Comparison of ENCODE assay signal across 8 cellular contexts in the genomic region with DNA sequence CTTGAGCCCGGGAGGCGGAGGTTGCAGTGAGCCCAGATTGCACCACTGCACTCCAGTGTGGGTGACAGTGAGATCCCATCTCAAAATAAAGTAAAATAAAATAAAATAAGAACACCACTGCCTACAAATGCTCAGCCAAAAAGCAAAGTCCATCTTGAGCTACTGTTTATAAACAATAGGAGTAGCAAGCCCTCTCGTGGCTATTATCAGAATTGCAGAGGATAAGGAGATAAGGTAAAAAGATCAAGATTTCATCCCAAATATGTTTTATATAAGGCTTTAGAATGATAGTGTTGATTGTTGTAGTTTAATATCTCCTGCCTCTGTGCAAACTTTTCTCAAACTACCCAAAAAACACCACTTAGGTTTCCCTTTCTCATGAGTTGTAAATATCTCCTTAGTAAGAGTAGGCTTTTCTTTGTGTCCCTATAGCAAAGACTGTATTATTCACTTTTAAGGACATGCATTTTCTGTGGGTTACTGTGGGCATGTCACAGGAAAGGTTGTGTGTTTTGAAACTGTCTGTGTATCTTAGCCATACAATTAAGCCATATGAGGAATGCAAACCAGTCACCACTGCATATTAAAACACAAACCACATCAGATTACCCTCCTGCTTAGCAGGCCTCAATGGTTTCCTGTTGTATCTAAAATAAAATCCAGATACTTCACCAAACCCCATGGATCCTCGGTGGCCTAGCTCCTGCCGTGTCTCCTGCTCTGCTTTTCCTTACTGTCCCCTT. TPM values are rescaled to one million over a fixed set of nuclear protein-coding genes. Genes with fewer than 3 reads are reported as not detected.
DNase-seq lines count a peak whose midpoint lies in the region; ATAC-seq and TF ChIP-seq lines count a peak whose summit lies in the region.

No MANE protein-coding gene starts in this region.

- no peak overlapping the region for H3K4me2 ChIP-seq in HCT116 (ENCODE audit: low read length)
- H3K4me2 ChIP-seq in OCI-LY7 (ENCODE audit: low read length), result no peak overlapping the region

- CTCF ChIA-PET in HCT116 (lab: Charles Lee) (interaction anchor here (0.6 to 1.5 kb wide), 12 partner anchors 9 to 684 kb away, joined by 3 to 8 read pairs (median 4); no protein-coding TSS in a partner anchor), OCI-LY7 (lab: Charles Lee; ENCODE audit: unreplicated experiment) (no interaction called here)

- H4K20me1 ChIP-seq in HCT116 (ENCODE audit: insufficient read depth) (no peaks in the 10 kb centered on the region), OCI-LY7 (ENCODE audit: insufficient read depth, low read length) (no peaks in the 10 kb centered on the region)

- peak; percentile 78 for TF ChIP-seq RAD21 in HCT116 (IDR thresholded peaks at IDR 0.05; ENCODE audit: low read depth)

- H3K9me2 ChIP-seq in HCT116 (ENCODE audit: insufficient read depth) (no peaks in the 10 kb centered on the region), OCI-LY7 (ENCODE audit: insufficient read depth, low read length) (no peaks in the 10 kb centered on the region)

- intact Hi-C loops in HCT116 (cut with micrococcal nuclease), result loop anchor here (1.0 to 10.0 kb wide), 5 partner anchors 244 to 1324 kb away; a partner anchor contains a TSS
- intact Hi-C loops in OCI-LY7 (cut with micrococcal nuclease; ENCODE audit: unreplicated experiment), result loop anchor here (2.0 kb wide), 1 partner anchor 686 kb away; no protein-coding TSS in a partner anchor
- intact Hi-C loops in dorsolateral prefrontal cortex (cut with DNase I), result loop anchor here in 1 of 2 donors (10.0 kb wide), 1 partner anchor 244 kb away; no protein-coding TSS in a partner anchor

- H3K27me3 ChIP-seq in HCT116 (ENCODE audit: insufficient read depth, low read length) (no peaks in the 10 kb centered on the region), dorsolateral prefrontal cortex (no peaks in the 10 kb centered on the region)

- H3K27ac ChIP-seq in HCT116 (ENCODE audit: low read depth, low read length) (no peak overlapping the region), OCI-LY7 (ENCODE audit: low read depth, low read length, poor library complexity, severe bottlenecking) (no peak overlapping the region), dorsolateral prefrontal cortex (no peak overlapping the region)

- TF ChIP-seq CTCF in HCT116 (IDR thresholded peaks at IDR 0.05 in 2 of 3, conservative IDR thresholded peaks at IDR 0.05 in 1 of 3; ENCODE audit: borderline replicate concordance in 1 of 3, insufficient read depth in 1 of 3, low read depth in 2 of 3, low read length in 2 of 3), result peak; percentile 50 to 74 (median 67); a peak in 5 of 6 replicates
- TF ChIP-seq CTCF in OCI-LY7 (conservative IDR thresholded peaks at IDR 0.05; ENCODE audit: low read length), result peak; percentile 89
- peak; percentile 56 to 83 (median 72) for TF ChIP-seq CTCF in dorsolateral prefrontal cortex (IDR thresholded peaks at IDR 0.05 in 54 of 56, conservative IDR thresholded peaks at IDR 0.05 in 2 of 56; ENCODE audit: low read depth in 1 of 56, partially characterized antibody in 56 of 56)

- BruUV-seq in HCT116 (replicated peaks; lab: Mats Ljungman, UMichigan) (no TSS peak), OCI-LY7 (replicated peaks; lab: Mats Ljungman, UMichigan) (no TSS peak)

- DNase-seq in NCI-H510A treated with DMSO at 0.1 percent for 48 hours (lab: John Stamatoyannopoulos, UW), result peak; percentile 12
- no peak for DNase-seq in NCI-H510A (lab: John Stamatoyannopoulos, UW)
- peak; percentile 36 for DNase-seq in HCT116 (ENCODE audit: low read depth, low spot score)
- DNase-seq in OCI-LY7 (ENCODE audit: low spot score), result peak; percentile 65
- DNase-seq in dorsolateral prefrontal cortex, result no peak
- peak; percentile 23 for DNase-seq in mucosa of gallbladder (ENCODE audit: low spot score)
- DNase-seq in NCI-H526 treated with DMSO at 0.1 percent for 48 hours (lab: John Stamatoyannopoulos, UW), result no peak
- DNase-seq in NCI-H2029 (lab: John Stamatoyannopoulos, UW), result no peak

- no peak overlapping the region for H3K4me3 ChIP-seq in HCT116 (replicated peaks in 1 of 2; ENCODE audit: low read depth in 1 of 2, low read length in 2 of 2)
- no peak overlapping the region for H3K4me3 ChIP-seq in OCI-LY7 (ENCODE audit: low read depth, low read length, poor library complexity, severe bottlenecking)
- H3K4me3 ChIP-seq in dorsolateral prefrontal cortex, result no peak overlapping the region

- peak; percentile 67 for ATAC-seq in HCT116

- H2AFZ ChIP-seq in HCT116 (ENCODE audit: low read depth, low read length, poor library complexity, severe bottlenecking) (no peak overlapping the region), OCI-LY7 (ENCODE audit: low read length) (no peak overlapping the region)

- RAD21 ChIA-PET in HCT116 (lab: Charles Lee; ENCODE audit: low non-redundant PET in 1 of 2, low total read pairs in 2 of 2, uncharacterized antibody in 2 of 2, unreplicated experiment in 2 of 2), result interaction anchor here (0.6 kb wide), 2 partner anchors 223 to 477 kb away, joined by 3 read pairs; no protein-coding TSS in a partner anchor

- H3K9me3 ChIP-seq in HCT116 (ENCODE audit: control insufficient read depth in 1 of 2, insufficient read depth in 1 of 2, low read depth in 1 of 2, low read length in 2 of 2) (peaks cover under 1 to 4% of the 10 kb centered on the region in 2 experiments; a peak in 1 of 4 replicates), OCI-LY7 (ENCODE audit: low read length) (peaks cover 11% of the 10 kb centered on the region)

- no peaks in the 10 kb centered on the region for H3K79me2 ChIP-seq in HCT116 (ENCODE audit: insufficient read depth, low read length)
- no peaks in the 10 kb centered on the region for H3K79me2 ChIP-seq in OCI-LY7 (ENCODE audit: insufficient read depth, low read depth, low read length)

- H3K9ac ChIP-seq in HCT116 (ENCODE audit: low read length), result no peak overlapping the region

- TF ChIP-seq POLR2A in HCT116 (IDR thresholded peaks at IDR 0.05; ENCODE audit: borderline replicate concordance, extremely low read depth, insufficient read depth, insufficient read length), result no peak

- H3K4me1 ChIP-seq in HCT116 (ENCODE audit: control insufficient read depth in 1 of 2, insufficient read depth in 2 of 2, low read length in 2 of 2) (no peaks in the 10 kb centered on the region), OCI-LY7 (ENCODE audit: insufficient read depth, low read length, poor library complexity, severe bottlenecking) (no peaks in the 10 kb centered on the region)

- H3K36me3 ChIP-seq in HCT116 (ENCODE audit: control insufficient read depth in 1 of 2, insufficient read depth in 2 of 2, low read length in 2 of 2) (no peaks in the 10 kb centered on the region), OCI-LY7 (ENCODE audit: insufficient read depth, low read length) (no peaks in the 10 kb centered on the region)

- POLR2A ChIA-PET in HCT116 (lab: Charles Lee), result no interaction called here
- POLR2A ChIA-PET in OCI-LY7 (lab: Charles Lee), result interaction anchor here (0.6 to 0.9 kb wide), 2 partner anchors 26 to 494 kb away, joined by 3 read pairs; no protein-coding TSS in a partner anchor

TF ChIP-seq in HCT116, 20 proteins besides CTCF, POLR2A, EP300 and RAD21:
- no peak for TF ChIP-seq JUND (IDR thresholded peaks at IDR 0.05)
- TF ChIP-seq POLR2AphosphoS5 (IDR thresholded peaks at IDR 0.05; ENCODE audit: low read depth, low read length), result no peak

RNA-seq across cellular contexts. Expression of a gene that starts 31.8 kb away (rescaled TPM):
- 242 TPM for total RNA-seq in HCT116 (2021; ENCODE audit: unreplicated experiment)
- 384 and 475 TPM in 2 replicates for polyA plus RNA-seq in HCT116 (2012)
- total RNA-seq in OCI-LY7 (2014; rRNA removed; shearing (Covaris generic)), result 229 and 299 TPM in 2 replicates
- total RNA-seq in OCI-LY7 (2022), result 285 and 305 TPM in 2 replicates
- total RNA-seq in dorsolateral prefrontal cortex, result 10 to 100 TPM in 14 of 120 experiments, 1 to 10 TPM in 106; 2.1 to 21.1 (median 5.6) TPM
- total RNA-seq in mucosa of gallbladder, result 10.6 TPM

RNA-seq across cellular contexts. Expression of a gene that starts 39.1 kb away (rescaled TPM):
- total RNA-seq in HCT116 (2021; ENCODE audit: unreplicated experiment), result 41.6 TPM
- 25.7 and 27.3 TPM in 2 replicates for polyA plus RNA-seq in HCT116 (2012)
- total RNA-seq in OCI-LY7 (2014; rRNA removed; shearing (Covaris generic)), result 76.1 and 77.6 TPM in 2 replicates
- 85.5 and 108 TPM in 2 replicates for total RNA-seq in OCI-LY7 (2022)
- 10 to 100 TPM; 37.7 to 76.2 (median 54.3) TPM for total RNA-seq in dorsolateral prefrontal cortex
- total RNA-seq in mucosa of gallbladder, result 36.5 TPM

Comparison
In these comparisons a context has a peak if more than half of its experiments do, and no peak if none do; other contexts are left out.
1. DNase-seq: peak in NCI-H510A treated with DMSO at 0.1 percent for 48 hours (single experiment), HCT116 (single experiment), OCI-LY7 (single experiment) and mucosa of gallbladder (single experiment); none in NCI-H510A (single experiment), dorsolateral prefrontal cortex (0 of 10), NCI-H526 treated with DMSO at 0.1 percent for 48 hours (single experiment) and NCI-H2029 (single experiment).
2. RNA of a gene that starts 31.8 kb away (total RNA-seq): 229 to 305 TPM in OCI-LY7 and 242 TPM in HCT116 (single experiment); 10.6 TPM in mucosa of gallbladder (single experiment) and 2.1 to 21.1 TPM in dorsolateral prefrontal cortex; every median in the first group is over 10 times any median in the second.
3. Peak in every context shown above with its lines, with median percentiles within 50 percentile points of each other: CTCF ChIP-seq.